27 cellular contexts compared by ENCODE assay signal in genomic region chr17:35185849-35186248, GRCh38. TPM values are rescaled to one million over a fixed set of nuclear protein-coding genes. Genes with fewer than 3 reads are reported as not detected.
DNase-seq lines count a peak whose midpoint lies in the region; ATAC-seq and TF ChIP-seq lines count a peak whose summit lies in the region.
"Had no signal": no experiment of that assay in that cellular context is flagged by ENCODE, and none has a peak within 500 bp of the region (broad histone marks: within the 10 kb centered on the region; RNA-seq: fewer than 3 reads in every experiment).

No MANE protein-coding gene starts in this region.

- H3K36me3 Mint-ChIP-seq in activated T-cell treated with anti-CD3 and anti-CD28 coated beads, Interleukin-2, amount 50 U/mL, for 4 hours (ENCODE audit: insufficient read depth) = no peaks in the 10 kb centered on the region
- H3K36me3 Mint-ChIP-seq in activated T-cell treated with anti-CD3 and anti-CD28 coated beads, Interleukin-2, amount 50 U/mL, for 24 hours (ENCODE audit: low read depth) = no peaks in the 10 kb centered on the region
- H3K36me3 Mint-ChIP-seq in activated T-helper 17 cell treated with anti-CD3 and anti-CD28 coated beads, Interleukin-2, amount 50 U/mL, for 72 hours (ENCODE audit: low read depth) = no peaks in the 10 kb centered on the region
- no peaks in the 10 kb centered on the region for H3K36me3 Mint-ChIP-seq in stimulated activated memory B cell treated with anti-CD40 and anti-IgM and Interleukin-4, amounts not matched to agents 10 μg/mL and 1 μg/mL and 100 μg/mL, for 72 hours
- H3K36me3 Mint-ChIP-seq: mesothelial cell of epicardium, neural progenitor cell, WTC11 had no signal

- ATAC-seq in activated T-cell treated with anti-CD3 and anti-CD28 coated beads, Interleukin-2, amount 50 U/mL, for 4 hours = peak; percentile 58 to 70
- ATAC-seq in HG02610 (IDR thresholded peaks at IDR 0.05; ENCODE audit: unreplicated experiment) (peak; percentile 77), omental fat pad (ENCODE audit: low FRiP score) (no peak)
- ATAC-seq in activated T-helper 17 cell treated with anti-CD3 and anti-CD28 coated beads, Interleukin-2, amount 50 U/mL, for 72 hours (replicated peaks) = peak; percentile 28
- peak; percentile 85 for ATAC-seq in stimulated activated memory B cell treated with anti-CD40 and anti-IgM and Interleukin-4, amounts not matched to agents 10 μg/mL and 1 μg/mL and 100 μg/mL, for 72 hours
- ATAC-seq: Panc1, WTC11 had no signal

- no peaks in the 10 kb centered on the region for H3K27me3 Mint-ChIP-seq in activated T-cell treated with anti-CD3 and anti-CD28 coated beads, Interleukin-2, amount 50 U/mL, for 4 hours (ENCODE audit: low read depth)
- no peaks in the 10 kb centered on the region for H3K27me3 Mint-ChIP-seq in activated T-cell treated with anti-CD3 and anti-CD28 coated beads, Interleukin-2, amount 50 U/mL, for 24 hours
- H3K27me3 Mint-ChIP-seq in activated T-helper 17 cell treated with anti-CD3 and anti-CD28 coated beads, Interleukin-2, amount 50 U/mL, for 72 hours = no peaks in the 10 kb centered on the region
- peaks cover 52% of the 10 kb centered on the region for H3K27me3 Mint-ChIP-seq in stimulated activated memory B cell treated with anti-CD40 and anti-IgM and Interleukin-4, amounts not matched to agents 10 μg/mL and 1 μg/mL and 100 μg/mL, for 72 hours
- H3K27me3 Mint-ChIP-seq: central memory CD8-positive, alpha-beta T cell had no signal

- no peak overlapping the region for H3K27ac Mint-ChIP-seq in activated T-cell treated with anti-CD3 and anti-CD28 coated beads, Interleukin-2, amount 50 U/mL, for 24 hours
- no peak overlapping the region for H3K27ac Mint-ChIP-seq in activated T-helper 17 cell treated with anti-CD3 and anti-CD28 coated beads, Interleukin-2, amount 50 U/mL, for 72 hours
- no peak overlapping the region for H3K27ac Mint-ChIP-seq in stimulated activated memory B cell treated with anti-CD40 and anti-IgM and Interleukin-4, amounts not matched to agents 10 μg/mL and 1 μg/mL and 100 μg/mL, for 72 hours
- H3K27ac Mint-ChIP-seq: mesothelial cell of epicardium, neural progenitor cell, WTC11 had no signal

- peaks cover 51% of the 10 kb centered on the region for H3K4me1 Mint-ChIP-seq in activated T-cell treated with anti-CD3 and anti-CD28 coated beads, Interleukin-2, amount 50 U/mL, for 4 hours (ENCODE audit: low read depth)
- H3K4me1 Mint-ChIP-seq in activated T-cell treated with anti-CD3 and anti-CD28 coated beads, Interleukin-2, amount 50 U/mL, for 24 hours (ENCODE audit: low read depth) = peaks cover 67% of the 10 kb centered on the region
- H3K4me1 Mint-ChIP-seq in activated T-helper 17 cell treated with anti-CD3 and anti-CD28 coated beads, Interleukin-2, amount 50 U/mL, for 72 hours = peaks cover 18% of the 10 kb centered on the region
- H3K4me1 Mint-ChIP-seq in stimulated activated memory B cell treated with anti-CD40 and anti-IgM and Interleukin-4, amounts not matched to agents 10 μg/mL and 1 μg/mL and 100 μg/mL, for 72 hours = peaks cover 19% of the 10 kb centered on the region
- H3K4me1 Mint-ChIP-seq: mesothelial cell of epicardium, WTC11 had no signal

- H3K4me3 Mint-ChIP-seq in activated T-cell treated with anti-CD3 and anti-CD28 coated beads, Interleukin-2, amount 50 U/mL, for 4 hours = no peak overlapping the region
- no peak overlapping the region for H3K4me3 Mint-ChIP-seq in activated T-cell treated with anti-CD3 and anti-CD28 coated beads, Interleukin-2, amount 50 U/mL, for 24 hours
- H3K4me3 Mint-ChIP-seq in activated T-helper 17 cell treated with anti-CD3 and anti-CD28 coated beads, Interleukin-2, amount 50 U/mL, for 72 hours = no peak overlapping the region
- H3K4me3 Mint-ChIP-seq in stimulated activated memory B cell treated with anti-CD40 and anti-IgM and Interleukin-4, amounts not matched to agents 10 μg/mL and 1 μg/mL and 100 μg/mL, for 72 hours = no peak overlapping the region
- H3K4me3 Mint-ChIP-seq: central memory CD8-positive, alpha-beta T cell; mesothelial cell of epicardium; neural progenitor cell; WTC11 had no signal

- no peak for DNase-seq in activated T-cell treated with anti-CD3 and anti-CD28 coated beads, Interleukin-2, amount 50 U/mL, for 4 hours
- no peak for DNase-seq in activated T-cell treated with anti-CD3 and anti-CD28 coated beads, Interleukin-2, amount 50 U/mL, for 24 hours
- no peak for DNase-seq in DMS79 (lab: John Stamatoyannopoulos, UW)
- DNase-seq in omental fat pad (ENCODE audit: low spot score) = no peak
- DNase-seq in GDM1 (lab: John Stamatoyannopoulos, UW) = no peak
- DNase-seq: activated gamma-delta T cell; effector CD4-positive, alpha-beta T cell; esophagus squamous epithelium; NCI-H1436; NCI-H2171; NCI-H526; small intestine; stimulated activated CD8-positive, alpha-beta memory T cell treated with anti-CD3 and anti-CD28 coated beads, Interleukin-4, amount 100 ng/mL, for 48 hours had no signal

- no peaks in the 10 kb centered on the region for H3K9me3 Mint-ChIP-seq in activated T-cell treated with anti-CD3 and anti-CD28 coated beads, Interleukin-2, amount 50 U/mL, for 4 hours
- H3K9me3 Mint-ChIP-seq in activated T-cell treated with anti-CD3 and anti-CD28 coated beads, Interleukin-2, amount 50 U/mL, for 24 hours = no peaks in the 10 kb centered on the region
- H3K9me3 Mint-ChIP-seq in activated T-helper 17 cell treated with anti-CD3 and anti-CD28 coated beads, Interleukin-2, amount 50 U/mL, for 72 hours = peaks cover 3% of the 10 kb centered on the region
- no peaks in the 10 kb centered on the region for H3K9me3 Mint-ChIP-seq in stimulated activated memory B cell treated with anti-CD40 and anti-IgM and Interleukin-4, amounts not matched to agents 10 μg/mL and 1 μg/mL and 100 μg/mL, for 72 hours
- H3K9me3 Mint-ChIP-seq: central memory CD8-positive, alpha-beta T cell; mesothelial cell of epicardium; neural progenitor cell had no signal

- no peak for TF ChIP-seq CTCF in omental fat pad (IDR thresholded peaks at IDR 0.05)

RNA-seq across cellular contexts. Expression of gene SLC35G3, which starts 8.3 kb away (rescaled TPM):
- not detected for total RNA-seq in activated T-cell treated with anti-CD3 and anti-CD28 coated beads, Interleukin-2, amount 50 U/mL, for 4 hours
- total RNA-seq in activated T-helper 17 cell treated with anti-CD3 and anti-CD28 coated beads, Interleukin-2, amount 50 U/mL, for 72 hours = not detected
- total RNA-seq in omental fat pad = not detected
- total RNA-seq: A673; ascending aorta; esophagus squamous epithelium; G401; H1; mesothelial cell of epicardium; T-helper 2 cell treated with Interferon-gamma antibody and Interleukin-4, amounts not matched to agents 100 ng/mL and 5 ng/mL, for 36 hours; temporal lobe; WTC11 had no signal

RNA-seq across cellular contexts. Expression of gene UNC45B, which starts 38.2 kb away (rescaled TPM):
- total RNA-seq in activated T-cell treated with anti-CD3 and anti-CD28 coated beads, Interleukin-2, amount 50 U/mL, for 4 hours = not detected
- not detected for total RNA-seq in activated T-helper 17 cell treated with anti-CD3 and anti-CD28 coated beads, Interleukin-2, amount 50 U/mL, for 72 hours
- under 1 TPM in 1 of 4 donors, not detected in 3; 0.06 TPM for total RNA-seq in omental fat pad
- total RNA-seq: A673, ascending aorta, esophagus squamous epithelium, G401, mesothelial cell of epicardium, temporal lobe had no signal

RNA-seq across cellular contexts. Expression of gene NLE1, which starts 43.7 kb away (rescaled TPM):
- 10 to 100 TPM; 72.8 to 85.7 (median 85.3) TPM for total RNA-seq in activated T-cell treated with anti-CD3 and anti-CD28 coated beads, Interleukin-2, amount 50 U/mL, for 4 hours
- 10 to 100 TPM; 15.8 to 38.9 TPM for total RNA-seq in activated T-helper 17 cell treated with anti-CD3 and anti-CD28 coated beads, Interleukin-2, amount 50 U/mL, for 72 hours
- total RNA-seq in omental fat pad = 10 to 100 TPM; 12.1 to 31.3 (median 14.6) TPM

RNA-seq across cellular contexts. Expression of gene SLFN5, which starts 57.0 kb away (rescaled TPM):
- total RNA-seq in activated T-cell treated with anti-CD3 and anti-CD28 coated beads, Interleukin-2, amount 50 U/mL, for 4 hours = 10 to 100 TPM in 1 of 3 donors, 1 to 10 TPM in 2; 5.2 to 16.2 (median 8.0) TPM
- 10 to 100 TPM; 31.3 to 45.6 TPM for total RNA-seq in activated T-helper 17 cell treated with anti-CD3 and anti-CD28 coated beads, Interleukin-2, amount 50 U/mL, for 72 hours
- total RNA-seq in omental fat pad = 10 to 100 TPM; 18.9 to 53.0 (median 32.5) TPM
